ENCODE assay signal across 11 cellular contexts in the genomic region with DNA sequence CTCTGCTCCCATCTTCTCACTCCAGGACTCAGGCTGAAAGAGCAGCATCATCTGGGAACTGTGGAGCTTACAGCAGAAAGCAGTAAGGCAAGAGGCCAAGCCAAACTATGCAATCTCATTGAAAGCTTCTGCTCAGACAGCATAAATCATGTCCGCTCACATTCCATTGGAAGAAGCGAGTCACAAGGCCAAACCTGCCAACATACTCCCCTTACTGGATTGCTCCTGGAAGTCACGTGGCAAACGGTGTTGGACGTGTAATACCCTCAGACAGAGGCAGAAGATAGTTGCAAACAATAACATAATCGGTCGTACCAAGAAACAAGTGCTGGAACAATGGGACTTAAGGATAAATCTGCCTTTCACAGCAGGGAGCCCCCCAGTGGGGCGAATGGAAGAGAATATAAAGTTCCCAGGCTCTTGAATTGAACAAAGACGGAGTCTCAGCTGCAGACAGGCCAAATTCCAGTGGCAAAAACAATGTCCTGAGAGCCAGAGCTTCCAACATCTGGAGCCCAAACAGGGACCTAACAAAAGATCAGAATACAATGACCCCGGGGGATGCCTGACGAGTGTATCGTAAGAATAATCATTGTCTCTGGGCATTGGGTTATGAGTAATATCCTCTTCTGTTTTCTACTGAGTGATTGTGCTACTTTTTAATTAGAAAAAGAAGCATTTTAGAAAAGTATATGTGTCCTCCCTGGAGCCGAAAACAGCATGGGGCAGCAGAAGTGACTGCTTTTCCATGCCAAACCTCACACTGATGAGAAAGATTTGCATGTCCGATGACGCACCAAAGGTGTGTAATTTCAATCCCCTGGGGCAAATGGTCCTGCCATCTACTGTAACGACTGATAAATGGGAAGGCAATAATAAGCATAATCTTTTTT.
DNase-seq lines count a peak whose midpoint lies in the region; ATAC-seq and TF ChIP-seq lines count a peak whose summit lies in the region.
"Had no signal": no experiment of that assay in that cellular context is flagged by ENCODE, and none has a peak within 500 bp of the region (broad histone marks: within the 10 kb centered on the region; RNA-seq: fewer than 3 reads in every experiment).

No MANE protein-coding gene starts in this region.

- peak; percentile 92 to 95 for ATAC-seq in right cardiac atrium
- ATAC-seq: stimulated activated naive B cell treated with anti-CD40 and anti-IgM and Interleukin-4, amounts not matched to agents 10 μg/mL and 1 μg/mL and 100 μg/mL, for 72 hours had no signal

- CTCF ChIA-PET in HEK293 (lab: Yijun Ruan, JAX): interaction anchor here (0.6 to 3.0 kb wide), 2 partner anchors 14 to 1496 kb away, joined by 3 to 13 read pairs; no protein-coding TSS in a partner anchor

- no peak for TF ChIP-seq CTCF in HEK293 (tag by site-specific recombination; IDR thresholded peaks at IDR 0.05)
- no peak for TF ChIP-seq CTCF in astrocyte of the spinal cord (IDR thresholded peaks at IDR 0.05; ENCODE audit: low read depth, low read length)

- 51% methylated on average over 16 of the region's 16 CpGs for WGBS in right cardiac atrium

- POLR2A ChIA-PET in HEK293 (lab: Yijun Ruan, JAX): no interaction called here

- no peaks in the 10 kb centered on the region for H3K36me3 ChIP-seq in HEK293 (ENCODE audit: control insufficient read depth in 2 of 2, insufficient read depth in 1 of 2, low read length in 2 of 2)

- no peaks in the 10 kb centered on the region for H3K27me3 ChIP-seq in right cardiac atrium (ENCODE audit: control insufficient read depth, insufficient read depth)

- H3K4me3 ChIP-seq in HEK293 (ENCODE audit: low read depth, low read length) (no peak overlapping the region), astrocyte of the spinal cord (ENCODE audit: low read depth, low read length) (peak overlapping the region; percentile 16), right cardiac atrium (ENCODE audit: low read length) (no peak overlapping the region), skin epidermis (peak overlapping the region in 1 of 7 experiments; percentile 16)

- H3K4me1 ChIP-seq in HEK293 (ENCODE audit: control insufficient read depth, insufficient read depth, low read length) (no peaks in the 10 kb centered on the region), right cardiac atrium (ENCODE audit: control insufficient read depth, insufficient read depth, low read length) (no peaks in the 10 kb centered on the region)

- intact Hi-C loops in right cardiac atrium (cut with DNase I): no loop called here

- H3K27ac ChIP-seq in HEK293 (ENCODE audit: extremely low read depth, low read depth, low read length) (no peak overlapping the region), right cardiac atrium (ENCODE audit: low read length) (no peak overlapping the region), skin epidermis (peak overlapping the region in 13 of 21 experiments; percentile 39 to 78 (median 58))

- in situ Hi-C loops in astrocyte of the spinal cord (cut with HindIII; ENCODE audit: low sequenced_read_pairs): no loop called here

- no peaks in the 10 kb centered on the region for H3K9me3 ChIP-seq in HEK293 (ENCODE audit: control insufficient read depth, insufficient read depth, low read depth, low read length)
- H3K9me3 ChIP-seq in right cardiac atrium (ENCODE audit: control insufficient read depth, low read length): no peaks in the 10 kb centered on the region

- DNase-seq in astrocyte of the spinal cord (ENCODE audit: low read depth, low spot score) (peak; percentile 98), right cardiac atrium (peak; percentile 59 to 63 (median 60)), NCI-H2196 (lab: John Stamatoyannopoulos, UW; ENCODE audit: unreplicated experiment) (no peak), cortex of kidney (lab: John Stamatoyannopoulos, UW) (no peak), KG1 (lab: John Stamatoyannopoulos, UW) (no peak), T-helper 2 cell (no peak)
- DNase-seq: activated naive CD4-positive, alpha-beta T cell; RPMI8226; stimulated activated naive B cell treated with anti-CD40 and anti-IgM and Interleukin-4, amounts not matched to agents 10 μg/mL and 1 μg/mL and 100 μg/mL, for 72 hours had no signal

TF ChIP-seq in HEK293, 187 proteins besides CTCF, POLR2A, EP300 and RAD21 (continues in another document):
- TF ChIP-seq ZNF37A (tag by site-specific recombination; IDR thresholded peaks at IDR 0.05) (no peak), WT1 (tag by site-specific recombination; IDR thresholded peaks at IDR 0.05) (no peak), ZNF426 (tag by site-specific recombination; IDR thresholded peaks at IDR 0.05) (no peak), ZNF701 (tag by site-specific recombination; IDR thresholded peaks at IDR 0.05) (no peak), ZNF174 (tag by site-specific recombination; IDR thresholded peaks at IDR 0.05) (no peak), ZNF600 (tag by site-specific recombination; IDR thresholded peaks at IDR 0.05) (no peak), GLIS1 (tag by site-specific recombination; IDR thresholded peaks at IDR 0.05) (no peak), ZNF140 (tag by site-specific recombination; IDR thresholded peaks at IDR 0.05) (no peak), GLIS2 (tag by site-specific recombination; IDR thresholded peaks at IDR 0.05) (no peak), ZBTB8A (tag by site-specific recombination; IDR thresholded peaks at IDR 0.05) (no peak), ZNF621 (tag by site-specific recombination; IDR thresholded peaks at IDR 0.05) (no peak), IKZF3 (tag by site-specific recombination; IDR thresholded peaks at IDR 0.05) (0 out of 2 replicates have a peak, but pooled peaks have one; percentile 22), ZNF248 (tag by site-specific recombination; IDR thresholded peaks at IDR 0.05) (no peak), ZNF169 (tag by site-specific recombination; IDR thresholded peaks at IDR 0.05) (no peak), ZNF747 (tag by site-specific recombination; IDR thresholded peaks at IDR 0.05) (no peak), ZNF121 (tag by site-specific recombination; IDR thresholded peaks at IDR 0.05) (no peak)
- TF ChIP-seq, protein P1, sequence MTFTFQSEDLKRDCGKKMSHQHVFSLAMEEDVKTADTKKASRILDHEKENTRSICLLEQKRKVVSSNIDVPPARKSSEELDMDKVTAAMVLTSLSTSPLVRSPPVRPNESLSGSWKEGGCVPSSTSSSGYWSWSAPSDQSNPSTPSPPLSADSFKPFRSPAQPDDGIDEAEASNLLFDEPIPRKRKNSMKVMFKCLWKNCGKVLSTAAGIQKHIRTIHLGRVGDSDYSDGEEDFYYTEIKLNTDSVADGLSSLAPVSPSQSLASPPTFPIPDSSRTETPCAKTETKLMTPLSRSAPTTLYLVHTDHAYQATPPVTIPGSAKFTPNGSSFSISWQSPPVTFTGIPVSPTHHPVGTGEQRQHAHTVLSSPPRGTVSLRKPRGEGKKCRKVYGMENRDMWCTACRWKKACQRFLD (tag by site-specific recombination; IDR thresholded peaks at IDR 0.05): no peak
- TF ChIP-seq, protein P2, sequence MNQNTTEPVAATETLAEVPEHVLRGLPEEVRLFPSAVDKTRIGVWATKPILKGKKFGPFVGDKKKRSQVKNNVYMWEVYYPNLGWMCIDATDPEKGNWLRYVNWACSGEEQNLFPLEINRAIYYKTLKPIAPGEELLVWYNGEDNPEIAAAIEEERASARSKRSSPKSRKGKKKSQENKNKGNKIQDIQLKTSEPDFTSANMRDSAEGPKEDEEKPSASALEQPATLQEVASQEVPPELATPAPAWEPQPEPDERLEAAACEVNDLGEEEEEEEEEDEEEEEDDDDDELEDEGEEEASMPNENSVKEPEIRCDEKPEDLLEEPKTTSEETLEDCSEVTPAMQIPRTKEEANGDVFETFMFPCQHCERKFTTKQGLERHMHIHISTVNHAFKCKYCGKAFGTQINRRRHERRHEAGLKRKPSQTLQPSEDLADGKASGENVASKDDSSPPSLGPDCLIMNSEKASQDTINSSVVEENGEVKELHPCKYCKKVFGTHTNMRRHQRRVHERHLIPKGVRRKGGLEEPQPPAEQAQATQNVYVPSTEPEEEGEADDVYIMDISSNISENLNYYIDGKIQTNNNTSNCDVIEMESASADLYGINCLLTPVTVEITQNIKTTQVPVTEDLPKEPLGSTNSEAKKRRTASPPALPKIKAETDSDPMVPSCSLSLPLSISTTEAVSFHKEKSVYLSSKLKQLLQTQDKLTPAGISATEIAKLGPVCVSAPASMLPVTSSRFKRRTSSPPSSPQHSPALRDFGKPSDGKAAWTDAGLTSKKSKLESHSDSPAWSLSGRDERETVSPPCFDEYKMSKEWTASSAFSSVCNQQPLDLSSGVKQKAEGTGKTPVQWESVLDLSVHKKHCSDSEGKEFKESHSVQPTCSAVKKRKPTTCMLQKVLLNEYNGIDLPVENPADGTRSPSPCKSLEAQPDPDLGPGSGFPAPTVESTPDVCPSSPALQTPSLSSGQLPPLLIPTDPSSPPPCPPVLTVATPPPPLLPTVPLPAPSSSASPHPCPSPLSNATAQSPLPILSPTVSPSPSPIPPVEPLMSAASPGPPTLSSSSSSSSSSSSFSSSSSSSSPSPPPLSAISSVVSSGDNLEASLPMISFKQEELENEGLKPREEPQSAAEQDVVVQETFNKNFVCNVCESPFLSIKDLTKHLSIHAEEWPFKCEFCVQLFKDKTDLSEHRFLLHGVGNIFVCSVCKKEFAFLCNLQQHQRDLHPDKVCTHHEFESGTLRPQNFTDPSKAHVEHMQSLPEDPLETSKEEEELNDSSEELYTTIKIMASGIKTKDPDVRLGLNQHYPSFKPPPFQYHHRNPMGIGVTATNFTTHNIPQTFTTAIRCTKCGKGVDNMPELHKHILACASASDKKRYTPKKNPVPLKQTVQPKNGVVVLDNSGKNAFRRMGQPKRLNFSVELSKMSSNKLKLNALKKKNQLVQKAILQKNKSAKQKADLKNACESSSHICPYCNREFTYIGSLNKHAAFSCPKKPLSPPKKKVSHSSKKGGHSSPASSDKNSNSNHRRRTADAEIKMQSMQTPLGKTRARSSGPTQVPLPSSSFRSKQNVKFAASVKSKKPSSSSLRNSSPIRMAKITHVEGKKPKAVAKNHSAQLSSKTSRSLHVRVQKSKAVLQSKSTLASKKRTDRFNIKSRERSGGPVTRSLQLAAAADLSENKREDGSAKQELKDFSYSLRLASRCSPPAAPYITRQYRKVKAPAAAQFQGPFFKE (tag by site-specific recombination; IDR thresholded peaks at IDR 0.05; ENCODE audit: borderline replicate concordance): no peak
- TF ChIP-seq, protein P3, sequence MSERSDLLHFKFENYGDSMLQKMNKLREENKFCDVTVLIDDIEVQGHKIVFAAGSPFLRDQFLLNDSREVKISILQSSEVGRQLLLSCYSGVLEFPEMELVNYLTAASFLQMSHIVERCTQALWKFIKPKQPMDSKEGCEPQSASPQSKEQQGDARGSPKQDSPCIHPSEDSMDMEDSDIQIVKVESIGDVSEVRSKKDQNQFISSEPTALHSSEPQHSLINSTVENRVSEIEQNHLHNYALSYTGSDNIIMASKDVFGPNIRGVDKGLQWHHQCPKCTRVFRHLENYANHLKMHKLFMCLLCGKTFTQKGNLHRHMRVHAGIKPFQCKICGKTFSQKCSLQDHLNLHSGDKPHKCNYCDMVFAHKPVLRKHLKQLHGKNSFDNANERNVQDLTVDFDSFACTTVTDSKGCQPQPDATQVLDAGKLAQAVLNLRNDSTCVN (tag by site-specific recombination; optimal IDR thresholded peaks at IDR 0.05): no peak

Comparison
In these comparisons a context has a peak if more than half of its experiments do, and no peak if none do; other contexts are left out.
1. H3K27ac ChIP-seq: peak in skin epidermis (13 of 21); none in HEK293 (single experiment) and right cardiac atrium (single experiment).
2. DNase-seq: peak in astrocyte of the spinal cord (single experiment) and right cardiac atrium (3 of 3); none in NCI-H2196 (single experiment), cortex of kidney (single experiment), KG1 (single experiment) and T-helper 2 cell (0 of 5).